ENCODE assay signal across 9 cellular contexts in the genomic region with DNA sequence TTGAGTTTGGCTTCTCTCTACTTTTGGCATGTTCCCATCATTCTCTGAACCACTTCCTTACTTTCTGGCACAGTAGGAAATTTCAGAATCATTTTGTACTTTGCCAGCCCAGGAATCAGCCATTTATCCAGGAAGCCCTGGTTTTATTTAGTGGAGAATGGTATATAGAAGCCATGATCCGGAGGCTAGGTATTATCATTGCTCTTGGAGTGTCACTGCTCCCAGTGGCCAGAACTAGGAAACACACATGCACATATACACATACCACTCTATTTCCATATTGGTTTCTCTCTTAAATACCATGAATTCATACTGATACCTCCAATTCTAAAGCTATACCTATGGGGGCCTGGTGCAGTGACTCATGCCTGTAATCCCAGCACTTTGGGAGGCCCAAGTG. TPM values are rescaled to one million over a fixed set of nuclear protein-coding genes. Genes with fewer than 3 reads are reported as not detected.
DNase-seq lines count a peak whose midpoint lies in the region; ATAC-seq, FAIRE-seq and TF ChIP-seq lines count a peak whose summit lies in the region.
"Had no signal": no experiment of that assay in that cellular context is flagged by ENCODE, and none has a peak within 500 bp of the region (broad histone marks: within the 10 kb centered on the region; RNA-seq: fewer than 3 reads in every experiment).

No MANE protein-coding gene starts in this region.

- peak; percentile 64 for ATAC-seq in GM19467 (IDR thresholded peaks at IDR 0.05; ENCODE audit: unreplicated experiment)

- FAIRE-seq in G401.6 (lab: Jason Lieb, UNC) = peak; percentile 65

- peak; percentile 56 for TF ChIP-seq CTCF in epithelial cell of proximal tubule (conservative IDR thresholded peaks at IDR 0.05; ENCODE audit: low read depth, low read length)

- H3K4me3 ChIP-seq in epithelial cell of proximal tubule (ENCODE audit: low read depth, low read length) = no peak overlapping the region
- H3K4me3 ChIP-seq: SJCRH30 had no signal

- DNase-seq in NAMALWA (ENCODE audit: low spot score) = peak; percentile 37
- no peak for DNase-seq in epithelial cell of proximal tubule (ENCODE audit: low read depth)
- no peak for DNase-seq in NCI-H1048 (lab: John Stamatoyannopoulos, UW)
- DNase-seq in NCI-H1436 (lab: John Stamatoyannopoulos, UW) = no peak
- DNase-seq in retina = no peak
- DNase-seq in pons (ENCODE audit: low spot score) = no peak

RNA-seq across cellular contexts. Expression of a gene that starts 36.3 kb away (rescaled TPM):
- 4.4 and 6.2 TPM in 2 replicates for total RNA-seq in epithelial cell of proximal tubule

RNA-seq across cellular contexts. Expression of a gene that starts 37.5 kb away (rescaled TPM):
- 129 and 136 TPM in 2 replicates for total RNA-seq in epithelial cell of proximal tubule
